Comparison of ENCODE assay signal across 1 cellular context in genomic region chr11:33917402-33917801, GRCh38. TPM values are rescaled to one million over a fixed set of nuclear protein-coding genes. Genes with fewer than 3 reads are reported as not detected.
"Had no signal": no experiment of that assay in that cellular context is flagged by ENCODE, and none has a peak within 500 bp of the region (broad histone marks: within the 10 kb centered on the region; RNA-seq: fewer than 3 reads in every experiment).

No MANE protein-coding gene starts in this region.

RNA-seq across cellular contexts. Expression of gene LMO2, which starts 25.5 kb away (rescaled TPM):
- total RNA-seq: G401 had no signal
